In genomic region chr3:53693441-53693840, GRCh38 we compare ENCODE assay signal across 1 cellular context.
TF ChIP-seq lines count a peak whose summit lies in the region.

No MANE protein-coding gene starts in this region.

TF ChIP-seq in WTC11, 78 proteins besides CTCF, POLR2A, EP300 and RAD21 (continued from another document):
- TF ChIP-seq ZBTB43 (CRISPR knock-in tag; IDR thresholded peaks at IDR 0.05) (no peak), TP53 (CRISPR knock-in tag; IDR thresholded peaks at IDR 0.05) (no peak), ELF4 (CRISPR knock-in tag; IDR thresholded peaks at IDR 0.05; ENCODE audit: low read depth) (no peak), MXD4 (CRISPR knock-in tag; IDR thresholded peaks at IDR 0.05; ENCODE audit: borderline replicate concordance) (no peak), NFYB (CRISPR knock-in tag; conservative IDR thresholded peaks at IDR 0.05; ENCODE audit: low read depth) (no peak)
